ENCODE assay signal across 21 cellular contexts in the genomic region with DNA sequence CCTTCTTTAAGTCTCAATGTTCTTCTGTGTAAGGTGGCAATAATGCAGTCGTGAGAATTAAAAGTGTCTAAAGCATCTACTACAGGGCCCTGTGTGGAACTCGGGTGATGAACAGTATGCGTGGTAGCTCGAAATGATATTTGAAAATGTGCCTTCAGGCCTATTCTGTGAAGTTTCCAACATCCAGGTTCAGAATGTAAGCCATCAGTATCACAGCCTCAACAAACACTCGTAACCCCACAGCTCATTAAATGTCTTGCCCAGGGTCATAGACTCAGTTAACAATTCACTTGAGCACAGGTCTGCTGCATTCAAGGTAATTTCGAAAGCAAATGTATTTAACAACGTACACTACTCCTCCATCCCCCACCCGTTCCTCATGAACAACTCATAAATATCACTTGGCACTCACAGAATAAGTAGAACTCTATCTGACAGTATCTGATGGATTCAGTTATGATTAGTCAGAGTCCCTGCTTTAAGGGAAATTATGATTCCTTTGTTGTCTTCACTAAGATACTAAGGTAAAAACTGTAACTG.
A peak's percentile ranks its signal among the peaks of the same experiment; 100 is the strongest.
DNase-seq lines count a peak whose midpoint lies in the region; ATAC-seq and TF ChIP-seq lines count a peak whose summit lies in the region.
"Had no signal": no experiment of that assay in that cellular context is flagged by ENCODE, and none has a peak within 500 bp of the region (broad histone marks: within the 10 kb centered on the region; RNA-seq: fewer than 3 reads in every experiment).

No MANE protein-coding gene starts in this region.

- no peaks in the 10 kb centered on the region for H3K4me1 ChIP-seq in SK-N-SH (ENCODE audit: control insufficient read depth in 1 of 2, insufficient read depth in 2 of 2, low read depth in 1 of 2, low read length in 1 of 2)
- no peaks in the 10 kb centered on the region for H3K4me1 ChIP-seq in colonic mucosa

- ATAC-seq in SK-N-SH treated with all-trans-retinoic acid at 6 μM for 48 hours (no peak), GM18519 (IDR thresholded peaks at IDR 0.05; ENCODE audit: low FRiP score, unreplicated experiment) (no peak)

- no peak overlapping the region for H3K27ac ChIP-seq in SK-N-SH (ENCODE audit: low read depth in 2 of 2, low read length in 1 of 2)
- H3K27ac ChIP-seq in colonic mucosa: no peak overlapping the region
- H3K27ac ChIP-seq: C4-2B had no signal

- no peaks in the 10 kb centered on the region for H4K20me1 ChIP-seq in SK-N-SH (ENCODE audit: insufficient read depth)

- H3K9ac ChIP-seq in SK-N-SH (no peak overlapping the region), colonic mucosa (ENCODE audit: low read depth in 2 of 2, low read length in 2 of 2) (no peak overlapping the region)

- TF ChIP-seq CTCF in SK-N-SH (IDR thresholded peaks at IDR 0.05): no peak
- TF ChIP-seq CTCF in epithelial cell of proximal tubule (conservative IDR thresholded peaks at IDR 0.05; ENCODE audit: low read depth, low read length): no peak
- no peak for TF ChIP-seq CTCF in colonic mucosa (IDR thresholded peaks at IDR 0.05)

- no peak overlapping the region for H2AFZ ChIP-seq in SK-N-SH (ENCODE audit: low read depth)

- no peak for TF ChIP-seq RAD21 in SK-N-SH (IDR thresholded peaks at IDR 0.05; ENCODE audit: low read length)

- H3F3A ChIP-seq in SK-N-SH (replicated peaks; ENCODE audit: insufficient read depth): no peaks in the 10 kb centered on the region

- CTCF ChIA-PET in SK-N-SH (lab: Yijun Ruan, JAX): no interaction called here

- no peak overlapping the region for H3K4me3 ChIP-seq in SK-N-SH (ENCODE audit: low read depth in 2 of 2, low read length in 1 of 2)
- H3K4me3 ChIP-seq in epithelial cell of proximal tubule (ENCODE audit: low read depth, low read length): no peak overlapping the region
- H3K4me3 ChIP-seq in colonic mucosa: no peak overlapping the region

- H3K36me3 ChIP-seq in SK-N-SH (replicated peaks in 1 of 2; ENCODE audit: control insufficient read depth in 1 of 2, insufficient read depth in 2 of 2, low read length in 1 of 2) (no peaks in the 10 kb centered on the region), colonic mucosa (no peaks in the 10 kb centered on the region)

- no peak overlapping the region for H3K4me2 ChIP-seq in SK-N-SH

- H3K27me3 ChIP-seq in SK-N-SH (ENCODE audit: insufficient read depth) (no peaks in the 10 kb centered on the region), colonic mucosa (no peaks in the 10 kb centered on the region)

- DNase-seq in SK-N-SH (no peak), NCI-H510A (lab: John Stamatoyannopoulos, UW) (peak; percentile 29), epithelial cell of proximal tubule (ENCODE audit: low read depth) (peak; percentile 7), EL (no peak), Ammon's horn (ENCODE audit: low spot score) (no peak), colonic mucosa (no peak)
- DNase-seq: ACHN; GDM1; H9; Karpas-422; MM.1S; NCI-H1092; NCI-H187; NCI-H2171; NCI-H524; NK-92 treated with Interleukin-12 subunit alpha and Interleukin-12 subunit beta, amount 100 ng/mL, for 24 hours; Right ventricle myocardium superior; T-helper 9 cell had no signal

- no peaks in the 10 kb centered on the region for H3K9me2 ChIP-seq in SK-N-SH

- H3K9me3 ChIP-seq in SK-N-SH (no peaks in the 10 kb centered on the region), colonic mucosa (no peaks in the 10 kb centered on the region)

- H3K79me2 ChIP-seq in SK-N-SH (ENCODE audit: insufficient read depth): no peaks in the 10 kb centered on the region

- POLR2A ChIA-PET in SK-N-SH (lab: Yijun Ruan, JAX): no interaction called here

- no peak for TF ChIP-seq EP300 in SK-N-SH (IDR thresholded peaks at IDR 0.05; ENCODE audit: borderline replicate concordance in 1 of 2, low read depth in 1 of 2, low read length in 1 of 2)

- 37% methylated on average over 8 of the region's 8 CpGs for WGBS in SK-N-SH (ENCODE audit: low lambda C conversion rate)

- intact Hi-C loops in colonic mucosa (cut with DNase I): no loop called here

TF ChIP-seq in SK-N-SH treated with all-trans-retinoic acid at 6 μM for 48 hours, 23 proteins besides CTCF, POLR2A, EP300 and RAD21:
- TF ChIP-seq SNAI2 (CRISPR knock-in tag; IDR thresholded peaks at IDR 0.05): no peak
- TF ChIP-seq, protein P1, sequence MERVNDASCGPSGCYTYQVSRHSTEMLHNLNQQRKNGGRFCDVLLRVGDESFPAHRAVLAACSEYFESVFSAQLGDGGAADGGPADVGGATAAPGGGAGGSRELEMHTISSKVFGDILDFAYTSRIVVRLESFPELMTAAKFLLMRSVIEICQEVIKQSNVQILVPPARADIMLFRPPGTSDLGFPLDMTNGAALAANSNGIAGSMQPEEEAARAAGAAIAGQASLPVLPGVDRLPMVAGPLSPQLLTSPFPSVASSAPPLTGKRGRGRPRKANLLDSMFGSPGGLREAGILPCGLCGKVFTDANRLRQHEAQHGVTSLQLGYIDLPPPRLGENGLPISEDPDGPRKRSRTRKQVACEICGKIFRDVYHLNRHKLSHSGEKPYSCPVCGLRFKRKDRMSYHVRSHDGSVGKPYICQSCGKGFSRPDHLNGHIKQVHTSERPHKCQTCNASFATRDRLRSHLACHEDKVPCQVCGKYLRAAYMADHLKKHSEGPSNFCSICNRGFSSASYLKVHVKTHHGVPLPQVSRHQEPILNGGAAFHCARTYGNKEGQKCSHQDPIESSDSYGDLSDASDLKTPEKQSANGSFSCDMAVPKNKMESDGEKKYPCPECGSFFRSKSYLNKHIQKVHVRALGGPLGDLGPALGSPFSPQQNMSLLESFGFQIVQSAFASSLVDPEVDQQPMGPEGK (CRISPR knock-in tag; IDR thresholded peaks at IDR 0.05; ENCODE audit: borderline replicate concordance): no peak
- TF ChIP-seq ISL1 (CRISPR knock-in tag; IDR thresholded peaks at IDR 0.05): peak; percentile 39
- no peak for TF ChIP-seq ZC3H10 (CRISPR knock-in tag; IDR thresholded peaks at IDR 0.05)

TF ChIP-seq in SK-N-SH, 30 proteins besides CTCF, POLR2A, EP300 and RAD21 (continues in another document):
- no peak for TF ChIP-seq FOXJ3 (CRISPR knock-in tag; IDR thresholded peaks at IDR 0.05)
- no peak for TF ChIP-seq MEF2A (IDR thresholded peaks at IDR 0.05; ENCODE audit: borderline replicate concordance, low read depth)
- TF ChIP-seq, protein P2, sequence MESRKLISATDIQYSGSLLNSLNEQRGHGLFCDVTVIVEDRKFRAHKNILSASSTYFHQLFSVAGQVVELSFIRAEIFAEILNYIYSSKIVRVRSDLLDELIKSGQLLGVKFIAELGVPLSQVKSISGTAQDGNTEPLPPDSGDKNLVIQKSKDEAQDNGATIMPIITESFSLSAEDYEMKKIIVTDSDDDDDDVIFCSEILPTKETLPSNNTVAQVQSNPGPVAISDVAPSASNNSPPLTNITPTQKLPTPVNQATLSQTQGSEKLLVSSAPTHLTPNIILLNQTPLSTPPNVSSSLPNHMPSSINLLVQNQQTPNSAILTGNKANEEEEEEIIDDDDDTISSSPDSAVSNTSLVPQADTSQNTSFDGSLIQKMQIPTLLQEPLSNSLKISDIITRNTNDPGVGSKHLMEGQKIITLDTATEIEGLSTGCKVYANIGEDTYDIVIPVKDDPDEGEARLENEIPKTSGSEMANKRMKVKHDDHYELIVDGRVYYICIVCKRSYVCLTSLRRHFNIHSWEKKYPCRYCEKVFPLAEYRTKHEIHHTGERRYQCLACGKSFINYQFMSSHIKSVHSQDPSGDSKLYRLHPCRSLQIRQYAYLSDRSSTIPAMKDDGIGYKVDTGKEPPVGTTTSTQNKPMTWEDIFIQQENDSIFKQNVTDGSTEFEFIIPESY (IDR thresholded peaks at IDR 0.05; ENCODE audit: borderline replicate concordance, low read depth): no peak
- TF ChIP-seq, protein P3, sequence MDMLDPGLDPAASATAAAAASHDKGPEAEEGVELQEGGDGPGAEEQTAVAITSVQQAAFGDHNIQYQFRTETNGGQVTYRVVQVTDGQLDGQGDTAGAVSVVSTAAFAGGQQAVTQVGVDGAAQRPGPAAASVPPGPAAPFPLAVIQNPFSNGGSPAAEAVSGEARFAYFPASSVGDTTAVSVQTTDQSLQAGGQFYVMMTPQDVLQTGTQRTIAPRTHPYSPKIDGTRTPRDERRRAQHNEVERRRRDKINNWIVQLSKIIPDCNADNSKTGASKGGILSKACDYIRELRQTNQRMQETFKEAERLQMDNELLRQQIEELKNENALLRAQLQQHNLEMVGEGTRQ (IDR thresholded peaks at IDR 0.05; ENCODE audit: borderline replicate concordance, low read depth, low read length): no peak
- TF ChIP-seq SIN3A (IDR thresholded peaks at IDR 0.05; ENCODE audit: borderline replicate concordance, low read depth, low read length): no peak
- no peak for TF ChIP-seq MXI1 (IDR thresholded peaks at IDR 0.05; ENCODE audit: low read depth, low read length)
- TF ChIP-seq FOSL2 (IDR thresholded peaks at IDR 0.05; ENCODE audit: borderline replicate concordance, low read depth): no peak
- TF ChIP-seq GABPA (IDR thresholded peaks at IDR 0.05; ENCODE audit: low read depth): no peak
- no peak for TF ChIP-seq TAF1 (IDR thresholded peaks at IDR 0.05; ENCODE audit: borderline replicate concordance, low read depth, low read length)
- TF ChIP-seq, protein P4, sequence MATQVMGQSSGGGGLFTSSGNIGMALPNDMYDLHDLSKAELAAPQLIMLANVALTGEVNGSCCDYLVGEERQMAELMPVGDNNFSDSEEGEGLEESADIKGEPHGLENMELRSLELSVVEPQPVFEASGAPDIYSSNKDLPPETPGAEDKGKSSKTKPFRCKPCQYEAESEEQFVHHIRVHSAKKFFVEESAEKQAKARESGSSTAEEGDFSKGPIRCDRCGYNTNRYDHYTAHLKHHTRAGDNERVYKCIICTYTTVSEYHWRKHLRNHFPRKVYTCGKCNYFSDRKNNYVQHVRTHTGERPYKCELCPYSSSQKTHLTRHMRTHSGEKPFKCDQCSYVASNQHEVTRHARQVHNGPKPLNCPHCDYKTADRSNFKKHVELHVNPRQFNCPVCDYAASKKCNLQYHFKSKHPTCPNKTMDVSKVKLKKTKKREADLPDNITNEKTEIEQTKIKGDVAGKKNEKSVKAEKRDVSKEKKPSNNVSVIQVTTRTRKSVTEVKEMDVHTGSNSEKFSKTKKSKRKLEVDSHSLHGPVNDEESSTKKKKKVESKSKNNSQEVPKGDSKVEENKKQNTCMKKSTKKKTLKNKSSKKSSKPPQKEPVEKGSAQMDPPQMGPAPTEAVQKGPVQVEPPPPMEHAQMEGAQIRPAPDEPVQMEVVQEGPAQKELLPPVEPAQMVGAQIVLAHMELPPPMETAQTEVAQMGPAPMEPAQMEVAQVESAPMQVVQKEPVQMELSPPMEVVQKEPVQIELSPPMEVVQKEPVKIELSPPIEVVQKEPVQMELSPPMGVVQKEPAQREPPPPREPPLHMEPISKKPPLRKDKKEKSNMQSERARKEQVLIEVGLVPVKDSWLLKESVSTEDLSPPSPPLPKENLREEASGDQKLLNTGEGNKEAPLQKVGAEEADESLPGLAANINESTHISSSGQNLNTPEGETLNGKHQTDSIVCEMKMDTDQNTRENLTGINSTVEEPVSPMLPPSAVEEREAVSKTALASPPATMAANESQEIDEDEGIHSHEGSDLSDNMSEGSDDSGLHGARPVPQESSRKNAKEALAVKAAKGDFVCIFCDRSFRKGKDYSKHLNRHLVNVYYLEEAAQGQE (IDR thresholded peaks at IDR 0.05; ENCODE audit: low read depth, low read length): no peak
- no peak for TF ChIP-seq RCOR1 (IDR thresholded peaks at IDR 0.05; ENCODE audit: low read length)

Comparison
In these comparisons a context has a peak if more than half of its experiments do, and no peak if none do; other contexts are left out.
1. DNase-seq: peak in NCI-H510A (single experiment) and epithelial cell of proximal tubule (single experiment); none in SK-N-SH (single experiment), EL (single experiment), Ammon's horn (single experiment) and colonic mucosa (single experiment).